Comparison of ENCODE assay signal across 15 cellular contexts in genomic region chr22:23114721-23115020, GRCh38. TPM values are rescaled to one million over a fixed set of nuclear protein-coding genes. Genes with fewer than 3 reads are reported as not detected.
DNase-seq lines count a peak whose midpoint lies in the region; ATAC-seq and TF ChIP-seq lines count a peak whose summit lies in the region.
"Had no signal": no experiment of that assay in that cellular context is flagged by ENCODE, and none has a peak within 500 bp of the region (broad histone marks: within the 10 kb centered on the region; RNA-seq: fewer than 3 reads in every experiment).

No MANE protein-coding gene starts in this region.

- H3K36me3 ChIP-seq in BLaER1 (peaks cover 8% of the 10 kb centered on the region; the same call in 1 of the 2 replicates), osteoblast (ENCODE audit: insufficient read depth, low read length) (no peaks in the 10 kb centered on the region)
- H3K36me3 ChIP-seq: HAP-1 had no signal

- H4K20me1 ChIP-seq in BLaER1 (peaks cover 23% of the 10 kb centered on the region), osteoblast (ENCODE audit: insufficient read depth, low read length) (no peaks in the 10 kb centered on the region)

- peaks cover 6% of the 10 kb centered on the region for H3K4me1 Mint-ChIP-seq in activated T-helper 17 cell treated with anti-CD3 and anti-CD28 coated beads, Interleukin-2, amount 50 U/mL, for 72 hours

- H3K9me3 ChIP-seq in BLaER1 (no peaks in the 10 kb centered on the region), osteoblast (ENCODE audit: low read depth, low read length) (no peaks in the 10 kb centered on the region)
- H3K9me3 ChIP-seq: HAP-1 had no signal

- H3K79me2 ChIP-seq in osteoblast (ENCODE audit: insufficient read depth, low read length) = no peaks in the 10 kb centered on the region

- H3K4me3 Mint-ChIP-seq in activated T-helper 17 cell treated with anti-CD3 and anti-CD28 coated beads, Interleukin-2, amount 50 U/mL, for 72 hours = no peak overlapping the region
- H3K4me3 Mint-ChIP-seq: CD4-positive, alpha-beta T cell had no signal

- ATAC-seq in activated T-helper 17 cell treated with anti-CD3 and anti-CD28 coated beads, Interleukin-2, amount 50 U/mL, for 72 hours (replicated peaks) = no peak
- no peak for ATAC-seq in GM21717 (IDR thresholded peaks at IDR 0.05; ENCODE audit: unreplicated experiment)
- ATAC-seq: HepG2 had no signal

- DNase-seq in osteoblast (ENCODE audit: insufficient read length, low spot score, missing footprints) (peak; percentile 77), NCI-H2227 (lab: John Stamatoyannopoulos, UW; ENCODE audit: unreplicated experiment) (no peak), glomerular visceral epithelial cell (ENCODE audit: extremely low spot score) (no peak)
- no peak for DNase-seq in activated T-cell treated with anti-CD3 and anti-CD28 coated beads, Interleukin-2, amount 50 U/mL, for 1 hour
- DNase-seq: 8988T; AML-193; CD4-positive, alpha-beta T cell; DMS79; GOT3 had no signal

- no peak for TF ChIP-seq CTCF in osteoblast (IDR thresholded peaks at IDR 0.05; ENCODE audit: extremely low read depth, low read depth, low read length)

- H3K4me3 ChIP-seq in BLaER1 (no peak overlapping the region), osteoblast (ENCODE audit: insufficient read depth, low read length) (no peak overlapping the region)
- H3K4me3 ChIP-seq: HAP-1 had no signal

- H3K36me3 Mint-ChIP-seq in activated T-helper 17 cell treated with anti-CD3 and anti-CD28 coated beads, Interleukin-2, amount 50 U/mL, for 72 hours (ENCODE audit: low read depth) = no peaks in the 10 kb centered on the region

- H3K27me3 ChIP-seq in BLaER1 (no peaks in the 10 kb centered on the region), osteoblast (ENCODE audit: insufficient read depth, low read length) (peaks cover 6% of the 10 kb centered on the region)

- H3K27me3 Mint-ChIP-seq in activated T-helper 17 cell treated with anti-CD3 and anti-CD28 coated beads, Interleukin-2, amount 50 U/mL, for 72 hours = no peaks in the 10 kb centered on the region
- H3K27me3 Mint-ChIP-seq: CD4-positive, alpha-beta T cell had no signal

- H3K9me3 Mint-ChIP-seq in activated T-helper 17 cell treated with anti-CD3 and anti-CD28 coated beads, Interleukin-2, amount 50 U/mL, for 72 hours = peaks cover 4% of the 10 kb centered on the region
- H3K9me3 Mint-ChIP-seq: CD4-positive, alpha-beta T cell had no signal

- H3K4me1 ChIP-seq in BLaER1 (peaks cover 100% of the 10 kb centered on the region), osteoblast (ENCODE audit: insufficient read depth, low read length) (no peaks in the 10 kb centered on the region)
- H3K4me1 ChIP-seq: HAP-1 had no signal

- peak overlapping the region; percentile 46 for H3K27ac Mint-ChIP-seq in activated T-helper 17 cell treated with anti-CD3 and anti-CD28 coated beads, Interleukin-2, amount 50 U/mL, for 72 hours
- H3K27ac Mint-ChIP-seq: CD4-positive, alpha-beta T cell had no signal

- H3K4me2 ChIP-seq in BLaER1 (peak overlapping the region; percentile 94), osteoblast (ENCODE audit: insufficient read depth, low read length) (no peak overlapping the region)

- peak overlapping the region; percentile 67 for H3K9ac ChIP-seq in BLaER1

- H2AFZ ChIP-seq in osteoblast (ENCODE audit: low read length) = no peak overlapping the region

- H3K27ac ChIP-seq in BLaER1 (peak overlapping the region; percentile 84), cingulate gyrus (ENCODE audit: low read depth, low read length) (peak overlapping the region; percentile 100), osteoblast (ENCODE audit: low read depth, low read length) (no peak overlapping the region)

RNA-seq across cellular contexts. Expression of gene RSPH14, which starts 27.1 kb away (rescaled TPM):
- total RNA-seq in activated T-helper 17 cell treated with anti-CD3 and anti-CD28 coated beads, Interleukin-2, amount 50 U/mL, for 72 hours = not detected
- under 0.01 TPM in 1 of 2 replicates, not detected in the other for total RNA-seq in osteoblast

RNA-seq across cellular contexts. Expression of gene RAB36, which starts 30.6 kb away (rescaled TPM):
- under 1 TPM; 0.61 to 0.80 TPM for total RNA-seq in activated T-helper 17 cell treated with anti-CD3 and anti-CD28 coated beads, Interleukin-2, amount 50 U/mL, for 72 hours
- 7.6 and 8.5 TPM in 2 replicates for total RNA-seq in osteoblast

RNA-seq across cellular contexts. Expression of gene GNAZ, which starts 44.4 kb away (rescaled TPM):
- 1 to 10 TPM in 1 of 2 donors, under 1 TPM in 1; 0.37 to 2.0 TPM for total RNA-seq in activated T-helper 17 cell treated with anti-CD3 and anti-CD28 coated beads, Interleukin-2, amount 50 U/mL, for 72 hours
- 0.29 and 0.72 TPM in 2 replicates for total RNA-seq in osteoblast
